ENCODE assay signal across 10 cellular contexts in the genomic region with DNA sequence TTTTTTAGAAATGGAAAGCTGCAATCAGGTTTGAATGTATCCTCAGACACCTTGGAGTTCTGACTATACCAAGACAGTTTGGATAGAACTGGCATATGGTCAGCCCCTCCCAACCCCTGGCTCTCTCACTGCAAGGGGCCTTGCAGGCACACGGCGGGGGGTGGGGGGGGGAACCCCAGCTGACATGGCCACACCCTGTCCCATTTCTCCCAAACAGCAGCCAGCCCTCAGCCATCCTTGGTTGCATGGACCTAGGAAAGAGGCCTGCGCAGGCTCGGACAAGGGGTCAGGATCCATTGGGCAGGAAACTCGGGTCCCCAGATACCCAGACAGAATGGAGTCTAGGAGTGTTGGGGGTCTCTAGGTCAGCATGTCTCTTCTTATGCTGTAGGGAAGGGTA. TPM values are rescaled to one million over a fixed set of nuclear protein-coding genes. Genes with fewer than 3 reads are reported as not detected.
A peak's percentile ranks its signal among the peaks of the same experiment; 100 is the strongest.
DNase-seq lines count a peak whose midpoint lies in the region; ATAC-seq and TF ChIP-seq lines count a peak whose summit lies in the region.
"Had no signal": no experiment of that assay in that cellular context is flagged by ENCODE, and none has a peak within 500 bp of the region (broad histone marks: within the 10 kb centered on the region; RNA-seq: fewer than 3 reads in every experiment).

No MANE protein-coding gene starts in this region.

- peak overlapping the region in 1 of 2 donors; percentile 68 for H3K27ac Mint-ChIP-seq in natural killer cell
- no peak overlapping the region for H3K27ac Mint-ChIP-seq in natural killer cell treated with Interleukin-12 subunit alpha and Interleukin-12 subunit beta and Interleukin-15 and Interleukin-18, amount 100 ng/mL, for 72 hours
- H3K27ac Mint-ChIP-seq in activated CD4-positive, alpha-beta memory T cell treated with anti-CD3 and anti-CD28 coated beads, Interleukin-2, amount 10 ng/mL, durations not matched to agents 7 days and 5 days, result no peak overlapping the region

- H3K36me3 ChIP-seq in mesodermal cell (ENCODE audit: control insufficient read depth, insufficient read depth, low read length), result peaks cover 4% of the 10 kb centered on the region
- H3K36me3 ChIP-seq in vagina, result no peaks in the 10 kb centered on the region
- peaks cover 3 to 82% of the 10 kb centered on the region in 2 donors for H3K36me3 ChIP-seq in psoas muscle (ENCODE audit: insufficient read depth in 1 of 2, low read depth in 1 of 2)
- H3K36me3 ChIP-seq: MG63 had no signal

- peaks cover 0 to 13% of the 10 kb centered on the region in 2 donors for H3K4me1 Mint-ChIP-seq in natural killer cell
- peaks cover 8 to 10% of the 10 kb centered on the region in 2 donors for H3K4me1 Mint-ChIP-seq in natural killer cell treated with Interleukin-12 subunit alpha and Interleukin-12 subunit beta and Interleukin-15 and Interleukin-18, amount 100 ng/mL, for 72 hours (ENCODE audit: low read depth in 2 of 2)
- H3K4me1 Mint-ChIP-seq in activated CD4-positive, alpha-beta memory T cell treated with anti-CD3 and anti-CD28 coated beads, Interleukin-2, amount 10 ng/mL, durations not matched to agents 7 days and 5 days, result peaks cover 7% of the 10 kb centered on the region

- H3K9me3 ChIP-seq in mesodermal cell (ENCODE audit: control insufficient read depth, low read length) (no peaks in the 10 kb centered on the region), vagina (no peaks in the 10 kb centered on the region), psoas muscle (no peaks in the 10 kb centered on the region)
- H3K9me3 ChIP-seq: MG63 had no signal

- no peaks in the 10 kb centered on the region for H3K36me3 Mint-ChIP-seq in natural killer cell
- H3K36me3 Mint-ChIP-seq in natural killer cell treated with Interleukin-12 subunit alpha and Interleukin-12 subunit beta and Interleukin-15 and Interleukin-18, amount 100 ng/mL, for 72 hours, result no peaks in the 10 kb centered on the region
- no peaks in the 10 kb centered on the region for H3K36me3 Mint-ChIP-seq in activated CD4-positive, alpha-beta memory T cell treated with anti-CD3 and anti-CD28 coated beads, Interleukin-2, amount 10 ng/mL, durations not matched to agents 7 days and 5 days (ENCODE audit: low read depth)

- H3K27me3 Mint-ChIP-seq in natural killer cell (ENCODE audit: low read depth in 2 of 2), result no peaks in the 10 kb centered on the region
- peaks cover 0 to 3% of the 10 kb centered on the region in 2 donors for H3K27me3 Mint-ChIP-seq in natural killer cell treated with Interleukin-12 subunit alpha and Interleukin-12 subunit beta and Interleukin-15 and Interleukin-18, amount 100 ng/mL, for 72 hours
- H3K27me3 Mint-ChIP-seq in activated CD4-positive, alpha-beta memory T cell treated with anti-CD3 and anti-CD28 coated beads, Interleukin-2, amount 10 ng/mL, durations not matched to agents 7 days and 5 days, result peaks cover 4% of the 10 kb centered on the region

- TF ChIP-seq CTCF in natural killer cell (IDR thresholded peaks at IDR 0.05) (no peak), vagina (IDR thresholded peaks at IDR 0.05) (no peak), psoas muscle (IDR thresholded peaks at IDR 0.05) (no peak)

- H3K4me1 ChIP-seq in mesodermal cell (ENCODE audit: control insufficient read depth, insufficient read depth, low read length, poor library complexity, severe bottlenecking) (peaks cover 6% of the 10 kb centered on the region), vagina (peaks cover 18% of the 10 kb centered on the region), psoas muscle (peaks cover 29% of the 10 kb centered on the region)

- POLR2A ChIA-PET in activated CD4-positive, alpha-beta memory T cell treated with anti-CD3 and anti-CD28 coated beads, Interleukin-2, amount 10 ng/mL, durations not matched to agents 7 days and 5 days (lab: Charles Lee), result no interaction called here

- H3K27me3 ChIP-seq in vagina (no peaks in the 10 kb centered on the region), psoas muscle (ENCODE audit: insufficient read depth in 3 of 3, low read length in 2 of 3) (no peaks in the 10 kb centered on the region)
- H3K27me3 ChIP-seq: MG63 had no signal

- no peaks in the 10 kb centered on the region for H3K9me3 Mint-ChIP-seq in natural killer cell
- H3K9me3 Mint-ChIP-seq in natural killer cell treated with Interleukin-12 subunit alpha and Interleukin-12 subunit beta and Interleukin-15 and Interleukin-18, amount 100 ng/mL, for 72 hours, result no peaks in the 10 kb centered on the region
- H3K9me3 Mint-ChIP-seq in activated CD4-positive, alpha-beta memory T cell treated with anti-CD3 and anti-CD28 coated beads, Interleukin-2, amount 10 ng/mL, durations not matched to agents 7 days and 5 days, result no peaks in the 10 kb centered on the region

- no peak for TF ChIP-seq POLR2A in vagina (IDR thresholded peaks at IDR 0.05)

- DNase-seq in natural killer cell (no peak), vagina (ENCODE audit: extremely low spot score in 2 of 2) (no peak), psoas muscle (no peak), NCI-H82 (lab: John Stamatoyannopoulos, UW) (no peak), DMS79 (lab: John Stamatoyannopoulos, UW) (no peak)
- no peak for DNase-seq in natural killer cell treated with Interleukin-12 subunit alpha and Interleukin-12 subunit beta and Interleukin-15 and Interleukin-18, amount 100 ng/mL, for 72 hours (ENCODE audit: low spot score)
- no peak for DNase-seq in activated CD4-positive, alpha-beta memory T cell treated with anti-CD3 and anti-CD28 coated beads, Interleukin-2, amount 10 ng/mL, durations not matched to agents 7 days and 5 days
- DNase-seq: MG63 had no signal

- ATAC-seq in natural killer cell (no peak), psoas muscle (no peak)
- ATAC-seq in natural killer cell treated with Interleukin-12 subunit alpha and Interleukin-12 subunit beta and Interleukin-15 and Interleukin-18, amount 100 ng/mL, for 72 hours, result no peak

- 86 to 90% methylated on average over 3 to 4 of the region's 5 CpGs for WGBS in mesodermal cell (ENCODE audit: insufficient coverage in 2 of 2), 2 experiments
- 73 to 75% (median 75%) methylated on average over 5 of the region's 5 CpGs for WGBS in psoas muscle, 3 donors

- CTCF ChIA-PET in activated CD4-positive, alpha-beta memory T cell treated with anti-CD3 and anti-CD28 coated beads, Interleukin-2, amount 10 ng/mL, durations not matched to agents 7 days and 5 days (lab: Charles Lee), result interaction anchor here (1.5 to 3.7 kb wide), 7 partner anchors 9 to 80 kb away, joined by 5 to 23 read pairs (median 16); partner anchors contain the start of genes CAND2 and RPL32

- H3K27ac ChIP-seq in mesodermal cell (ENCODE audit: low read depth, low read length, severe bottlenecking) (peak overlapping the region; percentile 45), vagina (peak overlapping the region; percentile 77), psoas muscle (no peak overlapping the region)

- intact Hi-C loops in natural killer cell (cut with micrococcal nuclease), result loop anchor here (1.0 kb wide), 1 partner anchor 30 kb away; the partner anchor contains the start of gene RPL32
- intact Hi-C loops in vagina (cut with DNase I), result no loop called here
- intact Hi-C loops in psoas muscle (cut with DNase I), result no loop called here

- H3K4me3 ChIP-seq in mesodermal cell (ENCODE audit: extremely low read depth, insufficient read depth, low read length, poor library complexity, severe bottlenecking) (no peak overlapping the region), vagina (peak overlapping the region in 1 of 2 donors; percentile 57), psoas muscle (no peak overlapping the region)

- peak overlapping the region; percentile 31 for H3K4me3 Mint-ChIP-seq in natural killer cell
- H3K4me3 Mint-ChIP-seq in natural killer cell treated with Interleukin-12 subunit alpha and Interleukin-12 subunit beta and Interleukin-15 and Interleukin-18, amount 100 ng/mL, for 72 hours, result no peak overlapping the region
- H3K4me3 Mint-ChIP-seq in activated CD4-positive, alpha-beta memory T cell treated with anti-CD3 and anti-CD28 coated beads, Interleukin-2, amount 10 ng/mL, durations not matched to agents 7 days and 5 days, result peak overlapping the region; percentile 16

RNA-seq across cellular contexts. Expression of gene CAND2, which starts 14.5 kb away (rescaled TPM):
- 1 to 10 TPM in 2 of 3 donors, under 1 TPM in 1; 0.52 to 1.3 (median 1.2) TPM for total RNA-seq in natural killer cell
- under 1 TPM; 0.45 to 0.62 TPM for total RNA-seq in natural killer cell treated with Interleukin-12 subunit alpha and Interleukin-12 subunit beta and Interleukin-15 and Interleukin-18, amount 100 ng/mL, for 72 hours
- under 1 TPM in 1 of 2 experiments, not detected in 1; 0.15 TPM for total RNA-seq in activated CD4-positive, alpha-beta memory T cell treated with anti-CD3 and anti-CD28 coated beads, Interleukin-2, amount 10 ng/mL, durations not matched to agents 7 days and 5 days
- 6.3 TPM for polyA plus RNA-seq in mesodermal cell (2013, experiment 1 of 2)
- polyA plus RNA-seq in mesodermal cell (2013, experiment 2 of 2), result 5.1 TPM
- 12.5 TPM for total RNA-seq in vagina
- total RNA-seq in psoas muscle, result 100 to 1,000 TPM; 128 to 220 (median 138) TPM
- polyA plus RNA-seq in psoas muscle, result 10 to 100 TPM in 2 of 3 donors, 1 to 10 TPM in 1; 3.7 to 65.3 (median 48.8) TPM

RNA-seq across cellular contexts. Expression of gene RPL32, which starts 30.4 kb away (rescaled TPM):
- total RNA-seq in natural killer cell (1,000 to 10,000 TPM; 1,034 to 1,328 (median 1,277) TPM), vagina (2,085 TPM), psoas muscle (1,000 to 10,000 TPM; 1,418 to 1,919 (median 1,477) TPM)
- total RNA-seq in natural killer cell treated with Interleukin-12 subunit alpha and Interleukin-12 subunit beta and Interleukin-15 and Interleukin-18, amount 100 ng/mL, for 72 hours, result 1,000 to 10,000 TPM; 1,132 to 1,133 TPM
- total RNA-seq in activated CD4-positive, alpha-beta memory T cell treated with anti-CD3 and anti-CD28 coated beads, Interleukin-2, amount 10 ng/mL, durations not matched to agents 7 days and 5 days, result 1,000 to 10,000 TPM; 1,634 to 1,730 TPM
- polyA plus RNA-seq in mesodermal cell (2013, experiment 1 of 2), result 2,921 TPM
- polyA plus RNA-seq in mesodermal cell (2013, experiment 2 of 2), result 2,609 TPM
- polyA plus RNA-seq in psoas muscle, result 1,000 to 10,000 TPM; 2,325 to 2,939 (median 2,347) TPM

RNA-seq across cellular contexts. Expression of gene TMEM40, which starts 51.9 kb away (rescaled TPM):
- 1 to 10 TPM in 2 of 3 donors, not detected in 1; 5.3 to 6.5 TPM for total RNA-seq in natural killer cell
- not detected for total RNA-seq in natural killer cell treated with Interleukin-12 subunit alpha and Interleukin-12 subunit beta and Interleukin-15 and Interleukin-18, amount 100 ng/mL, for 72 hours
- not detected for total RNA-seq in activated CD4-positive, alpha-beta memory T cell treated with anti-CD3 and anti-CD28 coated beads, Interleukin-2, amount 10 ng/mL, durations not matched to agents 7 days and 5 days
- 0.92 TPM for polyA plus RNA-seq in mesodermal cell (2013, experiment 1 of 2)
- 0.35 TPM for polyA plus RNA-seq in mesodermal cell (2013, experiment 2 of 2)
- 31.7 TPM for total RNA-seq in vagina
- 1 to 10 TPM in 3 of 4 donors, under 1 TPM in 1; 0.59 to 4.4 (median 2.3) TPM for total RNA-seq in psoas muscle
- under 1 TPM; 0.30 to 0.52 (median 0.40) TPM for polyA plus RNA-seq in psoas muscle
- total RNA-seq: pulmonary artery endothelial cell had no signal
